Comparison of ENCODE assay signal across 8 cellular contexts in the genomic region with DNA sequence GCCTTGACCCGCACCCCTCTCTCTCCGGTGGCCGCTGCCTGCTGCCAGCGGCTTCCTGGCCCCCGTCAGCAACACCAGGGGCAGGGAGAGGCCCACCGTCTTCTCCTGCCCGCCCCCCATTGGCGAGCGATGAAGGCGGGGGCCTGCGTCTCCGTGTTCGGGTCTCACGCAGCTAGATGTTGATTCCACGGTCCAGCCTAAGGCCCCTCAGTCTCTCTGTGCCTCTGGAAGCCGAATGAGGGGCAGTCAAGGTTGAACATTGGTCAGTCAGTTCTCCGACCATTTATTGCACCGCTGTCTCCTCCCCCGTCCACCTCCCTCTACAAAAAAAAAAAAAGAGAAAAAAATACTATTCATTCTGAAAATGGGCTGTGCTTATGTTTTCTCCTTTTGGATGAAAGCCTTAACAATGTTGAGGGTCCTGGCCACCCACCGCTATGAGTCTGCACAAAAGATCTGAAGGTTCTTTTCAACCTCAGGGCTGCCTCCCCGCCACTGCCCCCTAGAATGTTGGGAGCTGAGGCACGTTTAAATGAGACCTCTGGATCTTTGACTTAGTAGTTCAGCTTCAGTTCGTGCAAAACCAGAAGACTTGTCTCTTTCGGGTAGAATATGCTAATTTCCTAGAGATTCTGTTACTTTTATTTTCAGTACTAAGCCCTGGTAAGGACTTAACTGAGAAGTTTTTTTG. TPM values are rescaled to one million over a fixed set of nuclear protein-coding genes. Genes with fewer than 3 reads are reported as not detected.
DNase-seq lines count a peak whose midpoint lies in the region; ATAC-seq and TF ChIP-seq lines count a peak whose summit lies in the region.

No MANE protein-coding gene starts in this region.

- peaks cover 8% of the 10 kb centered on the region for H3K36me3 Mint-ChIP-seq in memory B cell

- no peaks in the 10 kb centered on the region for H3K27me3 Mint-ChIP-seq in memory B cell

- DNase-seq in NK-92 treated with Interleukin-12 subunit alpha and Interleukin-12 subunit beta, amount 100 ng/mL, for 24 hours (lab: John Stamatoyannopoulos, UW) = peak; percentile 50
- no peak for DNase-seq in NK-92 (lab: John Stamatoyannopoulos, UW; ENCODE audit: unreplicated experiment)
- DNase-seq in T-helper 2 cell = peak in 3 of 5 experiments; percentile 5 to 33 (median 8)
- DNase-seq in colonic mucosa = no peak
- no peak for DNase-seq in memory B cell (ENCODE audit: low spot score in 2 of 2)
- DNase-seq in NCI-H446 treated with DMSO at 0.1 percent for 48 hours (lab: John Stamatoyannopoulos, UW) = no peak

- no peaks in the 10 kb centered on the region for H3K27me3 ChIP-seq in colonic mucosa

- no peak for TF ChIP-seq CTCF in colonic mucosa (IDR thresholded peaks at IDR 0.05)

- peak; percentile 2 for ATAC-seq in HG03342 (IDR thresholded peaks at IDR 0.05; ENCODE audit: unreplicated experiment)
- ATAC-seq in memory B cell (ENCODE audit: low read depth) = no peak

- peak overlapping the region; percentile 70 for H3K27ac Mint-ChIP-seq in memory B cell

- H3K27ac ChIP-seq in colonic mucosa = peak overlapping the region; percentile 93
- peak overlapping the region; percentile 95 for H3K27ac ChIP-seq in temporal lobe (ENCODE audit: low read depth, low read length)

- H3K9ac ChIP-seq in colonic mucosa (ENCODE audit: low read depth in 2 of 2, low read length in 2 of 2) = peak overlapping the region; percentile 94 to 99

- H3K4me1 ChIP-seq in colonic mucosa = peaks cover 11% of the 10 kb centered on the region

- no peaks in the 10 kb centered on the region for H3K9me3 Mint-ChIP-seq in memory B cell

- no peaks in the 10 kb centered on the region for H3K9me3 ChIP-seq in colonic mucosa

- peaks cover 18% of the 10 kb centered on the region for H3K4me1 Mint-ChIP-seq in memory B cell

- H3K4me3 Mint-ChIP-seq in memory B cell = peak overlapping the region; percentile 96

- peak overlapping the region; percentile 98 for H3K4me3 ChIP-seq in colonic mucosa

- H3K36me3 ChIP-seq in colonic mucosa = peaks cover 9% of the 10 kb centered on the region

- intact Hi-C loops in colonic mucosa (cut with DNase I) = no loop called here

RNA-seq across cellular contexts. Expression of a gene that starts 0.7 kb away (rescaled TPM):
- total RNA-seq in colonic mucosa = 10 to 100 TPM; 52.4 to 59.9 TPM
- total RNA-seq in temporal lobe = 70.6 TPM

Comparison
In these comparisons a context has a peak if more than half of its experiments do, and no peak if none do; other contexts are left out.
1. DNase-seq: peak in NK-92 treated with Interleukin-12 subunit alpha and Interleukin-12 subunit beta, amount 100 ng/mL, for 24 hours (single experiment) and T-helper 2 cell (3 of 5); none in NK-92 (single experiment), colonic mucosa (single experiment), memory B cell (0 of 2) and NCI-H446 treated with DMSO at 0.1 percent for 48 hours (single experiment).